Comparison of ENCODE assay signal across 13 cellular contexts in genomic region chr11:61832758-61833157, GRCh38. TPM values are rescaled to one million over a fixed set of nuclear protein-coding genes. Genes with fewer than 3 reads are reported as not detected.
DNase-seq lines count a peak whose midpoint lies in the region; ATAC-seq, FAIRE-seq and TF ChIP-seq lines count a peak whose summit lies in the region.
"Had no signal": no experiment of that assay in that cellular context is flagged by ENCODE, and none has a peak within 500 bp of the region (broad histone marks: within the 10 kb centered on the region; RNA-seq: fewer than 3 reads in every experiment).

No MANE protein-coding gene starts in this region.

- H3K4me3 ChIP-seq in K562 (no peak overlapping the region), SK-N-SH (ENCODE audit: low read depth in 2 of 2, low read length in 1 of 2) (no peak overlapping the region)
- H3K4me3 ChIP-seq: upper lobe of right lung had no signal

- POLR2A ChIA-PET in K562 (lab: Yijun Ruan, JAX) (interaction anchor here (0.6 to 2.3 kb wide), 3 partner anchors 8 to 14 kb away, joined by 3 to 8 read pairs (median 7); no protein-coding TSS in a partner anchor), SK-N-SH (lab: Yijun Ruan, JAX) (interaction anchor here (2.1 kb wide), 1 partner anchor 17 kb away, joined by 7 read pairs; no protein-coding TSS in a partner anchor)

- TF ChIP-seq RAD21 in K562 (CRISPR knock-in tag; conservative IDR thresholded peaks at IDR 0.05 in 1 of 2, IDR thresholded peaks at IDR 0.05 in 1 of 2) (no peak), SK-N-SH (IDR thresholded peaks at IDR 0.05; ENCODE audit: low read length) (no peak)

- H3K36me3 Mint-ChIP-seq in osteocyte (ENCODE audit: unreplicated experiment): no peaks in the 10 kb centered on the region

- ATAC-seq in K562: no peak
- ATAC-seq in GM19463 (IDR thresholded peaks at IDR 0.05; ENCODE audit: unreplicated experiment): no peak
- ATAC-seq: upper lobe of right lung had no signal

- intact Hi-C loops in K562 (cut with micrococcal nuclease): no loop called here

- CTCF ChIA-PET in K562 (lab: Yijun Ruan, JAX; ENCODE audit: low intra/inter-chr PET ratio) (no interaction called here), SK-N-SH (lab: Yijun Ruan, JAX) (interaction anchor here (1.8 to 2.3 kb wide), 2 partner anchors 64 to 275 kb away, joined by 7 read pairs; no protein-coding TSS in a partner anchor)

- H2AFZ ChIP-seq in K562 (ENCODE audit: low read depth, low read length) (no peak overlapping the region), SK-N-SH (ENCODE audit: low read depth) (no peak overlapping the region)

- H3K4me1 Mint-ChIP-seq in osteocyte (ENCODE audit: unreplicated experiment): peaks cover 67% of the 10 kb centered on the region

- no peak for TF ChIP-seq POLR2A in K562 (conservative IDR thresholded peaks at IDR 0.05)

- DNase-seq in NCI-H1436 (lab: John Stamatoyannopoulos, UW) (peak; percentile 9), NCI-H1436 treated with DMSO at 0.1 percent for 48 hours (lab: John Stamatoyannopoulos, UW) (no peak), NCI-H2196 (lab: John Stamatoyannopoulos, UW; ENCODE audit: unreplicated experiment) (peak; percentile 44), K562 (ENCODE audit: extremely low read depth in 1 of 4, low spot score in 3 of 4) (no peak), osteocyte (ENCODE audit: extremely low spot score, unreplicated experiment) (no peak), SK-N-SH (no peak), glomerular visceral epithelial cell (ENCODE audit: extremely low spot score) (no peak)
- DNase-seq: activated CD8-positive, alpha-beta memory T cell treated with anti-CD3 and anti-CD28 coated beads for 24 hours; NCI-H1417; upper lobe of right lung had no signal

- no peak overlapping the region for H3K4me3 Mint-ChIP-seq in osteocyte (ENCODE audit: unreplicated experiment)
- H3K4me3 Mint-ChIP-seq: activated naive CD8-positive, alpha-beta T cell had no signal

- H3K9me3 ChIP-seq in K562 (replicated peaks; ENCODE audit: control insufficient read depth, insufficient read depth, low read depth, low read length): no peaks in the 10 kb centered on the region
- H3K9me3 ChIP-seq in SK-N-SH: no peaks in the 10 kb centered on the region
- H3K9me3 ChIP-seq: upper lobe of right lung had no signal

- H3K9me1 ChIP-seq in K562 (ENCODE audit: control insufficient read depth, insufficient read depth, low read length): peaks cover 12% of the 10 kb centered on the region

- no peak overlapping the region for H3K4me2 ChIP-seq in K562 (ENCODE audit: insufficient read depth, low read length)
- H3K4me2 ChIP-seq in SK-N-SH: no peak overlapping the region

- H3K27me3 Mint-ChIP-seq in osteocyte (ENCODE audit: unreplicated experiment): no peaks in the 10 kb centered on the region

- no peak for FAIRE-seq in K562 (lab: Jason Lieb, UNC)
- FAIRE-seq: A204.1 had no signal

- H3K27me3 ChIP-seq in K562 (ENCODE audit: control insufficient read depth in 2 of 2, insufficient read depth in 2 of 2, low read length in 2 of 2) (no peaks in the 10 kb centered on the region), SK-N-SH (ENCODE audit: insufficient read depth) (no peaks in the 10 kb centered on the region)
- H3K27me3 ChIP-seq: upper lobe of right lung had no signal

- H3K9me3 Mint-ChIP-seq in osteocyte (ENCODE audit: unreplicated experiment): no peaks in the 10 kb centered on the region

- H3K36me3 ChIP-seq in K562 (ENCODE audit: control insufficient read depth, insufficient read depth, low read length): no peaks in the 10 kb centered on the region
- H3K36me3 ChIP-seq in SK-N-SH (replicated peaks in 1 of 2; ENCODE audit: control insufficient read depth in 1 of 2, insufficient read depth in 2 of 2, low read length in 1 of 2): peaks cover 0 to 9% of the 10 kb centered on the region in 2 experiments
- H3K36me3 ChIP-seq: upper lobe of right lung had no signal

- WGBS in K562 (ENCODE audit: insufficient coverage, low coverage, missing lambda C conversion rate): 91% methylated on average over 7 of the region's 7 CpGs
- WGBS in SK-N-SH (ENCODE audit: low lambda C conversion rate): 84% methylated on average over 5 of the region's 7 CpGs

- peak overlapping the region; percentile 63 for H3K27ac Mint-ChIP-seq in osteocyte (ENCODE audit: unreplicated experiment)

- no TSS peak for BruUV-seq in K562 (replicated peaks; lab: Mats Ljungman, UMichigan)

- no peak overlapping the region; the same call in 2 of the 3 replicates for H3K27ac ChIP-seq in K562 (ENCODE audit: extremely low read depth, low read depth, low read length)
- peak overlapping the region in 1 of 2 experiments; percentile 53; a peak in 1 of 4 replicates for H3K27ac ChIP-seq in SK-N-SH (ENCODE audit: low read depth in 2 of 2, low read length in 1 of 2)
- H3K27ac ChIP-seq: upper lobe of right lung had no signal

- H4K20me1 ChIP-seq in K562 (replicated peaks; ENCODE audit: control insufficient read depth, insufficient read depth, low read length): no peaks in the 10 kb centered on the region
- H4K20me1 ChIP-seq in SK-N-SH (ENCODE audit: insufficient read depth): no peaks in the 10 kb centered on the region; the same call in 1 of the 2 replicates

- TF ChIP-seq EP300 in K562 (IDR thresholded peaks at IDR 0.05; ENCODE audit: low read length): no peak
- TF ChIP-seq EP300 in SK-N-SH (IDR thresholded peaks at IDR 0.05; ENCODE audit: borderline replicate concordance in 1 of 2, low read depth in 1 of 2, low read length in 1 of 2): no peak

- H3K79me2 ChIP-seq in K562 (ENCODE audit: control insufficient read depth, insufficient read depth, low read length) (peaks cover 36% of the 10 kb centered on the region; the same call in 2 of the 3 replicates), SK-N-SH (ENCODE audit: insufficient read depth) (peaks cover 52% of the 10 kb centered on the region)

- H3K9me2 ChIP-seq in SK-N-SH: no peaks in the 10 kb centered on the region

- H3F3A ChIP-seq in SK-N-SH (replicated peaks; ENCODE audit: insufficient read depth): no peaks in the 10 kb centered on the region

- H3K9ac ChIP-seq in K562 (ENCODE audit: insufficient read depth in 1 of 2, low read depth in 2 of 2, low read length in 2 of 2) (peak overlapping the region in 1 of 2 experiments; percentile 93; a peak in 2 of 4 replicates), SK-N-SH (no peak overlapping the region)

- TF ChIP-seq CTCF in K562 (IDR thresholded peaks at IDR 0.05 in 2 of 3, conservative IDR thresholded peaks at IDR 0.05 in 1 of 3; ENCODE audit: insufficient read depth in 2 of 3, low read depth in 1 of 3, low read length in 3 of 3) (no peak), osteocyte (IDR thresholded peaks at IDR 0.05) (no peak), SK-N-SH (IDR thresholded peaks at IDR 0.05) (no peak)

- peaks cover 45 to 61% of the 10 kb centered on the region in 2 experiments for H3K4me1 ChIP-seq in K562 (replicated peaks in 1 of 2; ENCODE audit: control insufficient read depth in 2 of 2, insufficient read depth in 2 of 2, low read length in 2 of 2)
- peaks cover 34 to 56% of the 10 kb centered on the region in 2 experiments; a peak in 3 of 4 replicates for H3K4me1 ChIP-seq in SK-N-SH (ENCODE audit: control insufficient read depth in 1 of 2, insufficient read depth in 2 of 2, low read depth in 1 of 2, low read length in 1 of 2)

- in situ Hi-C loops in K562 (cut with MboI): no loop called here

RNA-seq across cellular contexts. Expression of gene FADS2, which starts 4.7 kb away (rescaled TPM):
- total RNA-seq in K562 (2011; cell fraction: chromatin; rRNA removed; ENCODE audit: low replicate concordance): 49.3 and 107 TPM in 2 replicates
- 68.6 and 70.4 TPM in 2 replicates for total RNA-seq in K562 (2011; cell fraction: nucleolus; rRNA removed)
- 66.5 and 86.0 TPM in 2 replicates for total RNA-seq in K562 (2011; cell fraction: nucleoplasm; rRNA removed)
- total RNA-seq in K562 (2014; rRNA removed): 13.2 and 17.7 TPM in 2 replicates
- total RNA-seq in K562 (2014; rRNA removed; fragmentation: Illumina TruSeq; extraction: Trizol): 14.5 and 16.2 TPM in 2 replicates
- 11.5 and 12.0 TPM in 2 replicates for total RNA-seq in K562 (2015; rRNA removed; fragmentation: Illumina TruSeq; extraction: Trizol)
- 28.6 and 30.4 TPM in 2 replicates for total RNA-seq in K562 (2021)
- 42.8 and 57.1 TPM in 2 replicates for polyA plus RNA-seq in K562 (2011; rRNA removed)
- 45.6 and 51.9 TPM in 2 replicates for polyA plus RNA-seq in K562 (2011; cell fraction: cytosol; rRNA removed)
- polyA plus RNA-seq in K562 (2011; cell fraction: nucleus; rRNA removed): 34.1 and 48.4 TPM in 2 replicates
- polyA plus RNA-seq in K562 (2012): 27.8 and 43.6 TPM in 2 replicates
- 33.9 and 39.7 TPM in 2 replicates for polyA plus RNA-seq in K562 (2014; fragmentation: Illumina TruSeq; extraction: Trizol)
- 1 to 10 TPM; 2.9 to 5.3 TPM for polyA plus RNA-seq in K562 (2014; fragmentation: Nextera tagmentation; extraction: Ambion mirVana)
- 23.9 and 27.2 TPM in 2 replicates for polyA plus RNA-seq in K562 (2014; rRNA removed)
- polyA minus RNA-seq in K562 (2011; rRNA and poly(A)+ RNA removed): 38.9 and 48.8 TPM in 2 replicates
- polyA minus RNA-seq in K562 (2011; cell fraction: cytosol; rRNA and poly(A)+ RNA removed): 21.3 and 32.6 TPM in 2 replicates
- 10.5 and 15.2 TPM in 2 replicates for polyA minus RNA-seq in K562 (2011; cell fraction: nucleus; rRNA and poly(A)+ RNA removed)
- 193 and 207 TPM in 2 replicates for total RNA-seq in osteocyte
- polyA plus RNA-seq in SK-N-SH (2012; rRNA removed): 67.8 and 77.1 TPM in 2 replicates
- polyA plus RNA-seq in SK-N-SH (2012; cell fraction: cytosol; rRNA removed): 35.0 and 46.7 TPM in 2 replicates
- 81.1 and 91.8 TPM in 2 replicates for polyA plus RNA-seq in SK-N-SH (2012; cell fraction: nucleus; rRNA removed)

RNA-seq across cellular contexts. Expression of gene FADS1, which starts 16.0 kb away (rescaled TPM):
- total RNA-seq in K562 (2011; cell fraction: chromatin; rRNA removed; ENCODE audit: low replicate concordance): 611 and 866 TPM in 2 replicates
- total RNA-seq in K562 (2011; cell fraction: nucleolus; rRNA removed): 866 and 894 TPM in 2 replicates
- total RNA-seq in K562 (2011; cell fraction: nucleoplasm; rRNA removed): 825 and 959 TPM in 2 replicates
- total RNA-seq in K562 (2014; rRNA removed) (250 and 292 TPM in 2 replicates), K562 (2014; rRNA removed; fragmentation: Illumina TruSeq; extraction: Trizol) (367 and 390 TPM in 2 replicates), K562 (2015; rRNA removed; fragmentation: Illumina TruSeq; extraction: Trizol) (353 and 364 TPM in 2 replicates), K562 (2021) (378 and 411 TPM in 2 replicates), osteocyte (73.1 and 76.0 TPM in 2 replicates)
- polyA plus RNA-seq in K562 (2011; rRNA removed) (747 and 864 TPM in 2 replicates), K562 (2014; fragmentation: Illumina TruSeq; extraction: Trizol) (394 and 457 TPM in 2 replicates), K562 (2014; fragmentation: Nextera tagmentation; extraction: Ambion mirVana) (100 to 1,000 TPM; 110 to 174 TPM), K562 (2014; rRNA removed) (295 and 314 TPM in 2 replicates), SK-N-SH (2012; rRNA removed) (20.6 and 26.4 TPM in 2 replicates)
- 1,005 and 1,028 TPM in 2 replicates for polyA plus RNA-seq in K562 (2011; cell fraction: cytosol; rRNA removed)
- 277 and 375 TPM in 2 replicates for polyA plus RNA-seq in K562 (2011; cell fraction: nucleus; rRNA removed)
- 228 and 290 TPM in 2 replicates for polyA plus RNA-seq in K562 (2012)
- 571 and 760 TPM in 2 replicates for polyA minus RNA-seq in K562 (2011; rRNA and poly(A)+ RNA removed)
- 555 and 599 TPM in 2 replicates for polyA minus RNA-seq in K562 (2011; cell fraction: cytosol; rRNA and poly(A)+ RNA removed)
- 280 and 292 TPM in 2 replicates for polyA minus RNA-seq in K562 (2011; cell fraction: nucleus; rRNA and poly(A)+ RNA removed)
- polyA plus RNA-seq in SK-N-SH (2012; cell fraction: cytosol; rRNA removed): 13.8 and 18.5 TPM in 2 replicates
- polyA plus RNA-seq in SK-N-SH (2012; cell fraction: nucleus; rRNA removed): 17.8 and 27.8 TPM in 2 replicates

RNA-seq across cellular contexts. Expression of gene FEN1, which starts 40.0 kb away (rescaled TPM):
- 27.9 and 42.4 TPM in 2 replicates for total RNA-seq in K562 (2011; cell fraction: chromatin; rRNA removed; ENCODE audit: low replicate concordance)
- 50.0 and 60.9 TPM in 2 replicates for total RNA-seq in K562 (2011; cell fraction: nucleolus; rRNA removed)
- total RNA-seq in K562 (2011; cell fraction: nucleoplasm; rRNA removed): 37.0 and 43.3 TPM in 2 replicates
- total RNA-seq in K562 (2014; rRNA removed) (156 and 172 TPM in 2 replicates), K562 (2014; rRNA removed; fragmentation: Illumina TruSeq; extraction: Trizol) (130 and 137 TPM in 2 replicates), K562 (2015; rRNA removed; fragmentation: Illumina TruSeq; extraction: Trizol) (150 and 154 TPM in 2 replicates), K562 (2021) (140 and 150 TPM in 2 replicates), osteocyte (19.5 and 19.8 TPM in 2 replicates)
- polyA plus RNA-seq in K562 (2011; rRNA removed) (91.3 and 124 TPM in 2 replicates), K562 (2014; fragmentation: Illumina TruSeq; extraction: Trizol) (138 and 146 TPM in 2 replicates), K562 (2014; fragmentation: Nextera tagmentation; extraction: Ambion mirVana) (10 to 100 TPM; 58.1 to 86.8 TPM), K562 (2014; rRNA removed) (132 and 136 TPM in 2 replicates), SK-N-SH (2012; rRNA removed) (35.9 and 39.5 TPM in 2 replicates)
- polyA plus RNA-seq in K562 (2011; cell fraction: cytosol; rRNA removed): 83.9 and 106 TPM in 2 replicates
- 28.7 and 36.3 TPM in 2 replicates for polyA plus RNA-seq in K562 (2011; cell fraction: nucleus; rRNA removed)
- 122 and 124 TPM in 2 replicates for polyA plus RNA-seq in K562 (2012)
- 77.5 and 111 TPM in 2 replicates for polyA minus RNA-seq in K562 (2011; rRNA and poly(A)+ RNA removed)
- 54.2 and 76.3 TPM in 2 replicates for polyA minus RNA-seq in K562 (2011; cell fraction: cytosol; rRNA and poly(A)+ RNA removed)
- polyA minus RNA-seq in K562 (2011; cell fraction: nucleus; rRNA and poly(A)+ RNA removed): 29.8 and 34.1 TPM in 2 replicates
- polyA plus RNA-seq in SK-N-SH (2012; cell fraction: cytosol; rRNA removed): 33.0 and 38.9 TPM in 2 replicates
- 16.8 and 18.5 TPM in 2 replicates for polyA plus RNA-seq in SK-N-SH (2012; cell fraction: nucleus; rRNA removed)

RNA-seq across cellular contexts. Expression of gene TMEM258, which starts 40.4 kb away (rescaled TPM):
- total RNA-seq in K562 (2011; cell fraction: chromatin; rRNA removed; ENCODE audit: low replicate concordance): 88.0 and 142 TPM in 2 replicates
- total RNA-seq in K562 (2011; cell fraction: nucleolus; rRNA removed): 195 and 216 TPM in 2 replicates
- total RNA-seq in K562 (2011; cell fraction: nucleoplasm; rRNA removed): 192 and 237 TPM in 2 replicates
- total RNA-seq in K562 (2014; rRNA removed) (97.2 and 153 TPM in 2 replicates), K562 (2014; rRNA removed; fragmentation: Illumina TruSeq; extraction: Trizol) (227 and 239 TPM in 2 replicates), K562 (2015; rRNA removed; fragmentation: Illumina TruSeq; extraction: Trizol) (221 and 231 TPM in 2 replicates), K562 (2021) (168 and 200 TPM in 2 replicates), osteocyte (137 and 149 TPM in 2 replicates)
- polyA plus RNA-seq in K562 (2011; rRNA removed) (630 and 713 TPM in 2 replicates), K562 (2014; fragmentation: Illumina TruSeq; extraction: Trizol) (213 and 256 TPM in 2 replicates), K562 (2014; fragmentation: Nextera tagmentation; extraction: Ambion mirVana) (100 to 1,000 TPM; 794 to 856 TPM), K562 (2014; rRNA removed) (199 and 268 TPM in 2 replicates), SK-N-SH (2012; rRNA removed) (454 and 617 TPM in 2 replicates)
- polyA plus RNA-seq in K562 (2011; cell fraction: cytosol; rRNA removed): 728 and 1,027 TPM in 2 replicates
- polyA plus RNA-seq in K562 (2011; cell fraction: nucleus; rRNA removed): 254 and 417 TPM in 2 replicates
- polyA plus RNA-seq in K562 (2012): 426 and 696 TPM in 2 replicates
- 155 and 167 TPM in 2 replicates for polyA minus RNA-seq in K562 (2011; rRNA and poly(A)+ RNA removed)
- polyA minus RNA-seq in K562 (2011; cell fraction: cytosol; rRNA and poly(A)+ RNA removed): 111 and 157 TPM in 2 replicates
- polyA minus RNA-seq in K562 (2011; cell fraction: nucleus; rRNA and poly(A)+ RNA removed): 46.0 and 84.9 TPM in 2 replicates
- polyA plus RNA-seq in SK-N-SH (2012; cell fraction: cytosol; rRNA removed): 466 and 537 TPM in 2 replicates
- 90.9 and 135 TPM in 2 replicates for polyA plus RNA-seq in SK-N-SH (2012; cell fraction: nucleus; rRNA removed)

RNA-seq across cellular contexts. Expression of gene FADS3, which starts 58.6 kb away (rescaled TPM):
- 196 and 689 TPM in 2 replicates for total RNA-seq in K562 (2011; cell fraction: chromatin; rRNA removed; ENCODE audit: low replicate concordance)
- 626 and 786 TPM in 2 replicates for total RNA-seq in K562 (2011; cell fraction: nucleolus; rRNA removed)
- total RNA-seq in K562 (2011; cell fraction: nucleoplasm; rRNA removed): 287 and 362 TPM in 2 replicates
- 92.7 and 125 TPM in 2 replicates for total RNA-seq in K562 (2014; rRNA removed)
- total RNA-seq in K562 (2014; rRNA removed; fragmentation: Illumina TruSeq; extraction: Trizol): 18.6 and 32.4 TPM in 2 replicates
- 55.1 and 55.3 TPM in 2 replicates for total RNA-seq in K562 (2015; rRNA removed; fragmentation: Illumina TruSeq; extraction: Trizol)
- 105 and 106 TPM in 2 replicates for total RNA-seq in K562 (2021)
- 148 and 226 TPM in 2 replicates for polyA plus RNA-seq in K562 (2011; rRNA removed)
- polyA plus RNA-seq in K562 (2011; cell fraction: cytosol; rRNA removed): 155 and 315 TPM in 2 replicates
- 2,057 and 2,412 TPM in 2 replicates for polyA plus RNA-seq in K562 (2011; cell fraction: nucleus; rRNA removed)
- polyA plus RNA-seq in K562 (2012): 65.8 and 82.0 TPM in 2 replicates
- polyA plus RNA-seq in K562 (2014; fragmentation: Illumina TruSeq; extraction: Trizol): 92.0 and 101 TPM in 2 replicates
- 1 to 10 TPM in 1 of 2 experiments, under 1 TPM in 1; 0.97 to 3.3 TPM for polyA plus RNA-seq in K562 (2014; fragmentation: Nextera tagmentation; extraction: Ambion mirVana)
- polyA plus RNA-seq in K562 (2014; rRNA removed): 133 and 139 TPM in 2 replicates
- polyA minus RNA-seq in K562 (2011; rRNA and poly(A)+ RNA removed): 33.8 and 64.4 TPM in 2 replicates
- 109 and 120 TPM in 2 replicates for polyA minus RNA-seq in K562 (2011; cell fraction: cytosol; rRNA and poly(A)+ RNA removed)
- 200 TPM in 2 replicates for polyA minus RNA-seq in K562 (2011; cell fraction: nucleus; rRNA and poly(A)+ RNA removed)
- 117 and 118 TPM in 2 replicates for total RNA-seq in osteocyte
- polyA plus RNA-seq in SK-N-SH (2012; rRNA removed): 93.3 and 116 TPM in 2 replicates
- 20.9 and 32.5 TPM in 2 replicates for polyA plus RNA-seq in SK-N-SH (2012; cell fraction: cytosol; rRNA removed)
- polyA plus RNA-seq in SK-N-SH (2012; cell fraction: nucleus; rRNA removed): 761 and 764 TPM in 2 replicates

Comparison
In these comparisons a context has a peak if more than half of its experiments do, and no peak if none do; other contexts are left out.
1. DNase-seq: peak in NCI-H1436 (single experiment) and NCI-H2196 (single experiment); none in NCI-H1436 treated with DMSO at 0.1 percent for 48 hours (single experiment), K562 (0 of 4), osteocyte (single experiment), SK-N-SH (single experiment) and glomerular visceral epithelial cell (single experiment).